In the genomic region with DNA sequence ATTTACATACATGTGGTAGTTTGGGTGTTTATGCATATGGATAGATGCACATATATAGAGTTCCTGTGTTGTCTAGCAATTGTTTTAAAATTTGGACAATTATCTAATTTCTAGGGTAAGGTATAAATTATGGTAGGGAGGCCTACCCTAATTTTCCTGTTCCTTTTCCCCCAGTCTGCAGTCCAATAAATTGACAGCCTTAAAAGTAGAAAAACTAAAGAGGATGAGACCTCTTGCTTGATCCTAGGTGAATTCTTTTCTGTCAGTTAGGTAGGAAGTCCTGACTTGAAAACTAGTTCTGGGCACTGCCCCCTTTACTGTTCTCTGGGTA, we compare ENCODE assay signal across 8 cellular contexts. TPM values are rescaled to one million over a fixed set of nuclear protein-coding genes. Genes with fewer than 3 reads are reported as not detected.
A peak's percentile ranks its signal among the peaks of the same experiment; 100 is the strongest.
DNase-seq lines count a peak whose midpoint lies in the region; ATAC-seq, FAIRE-seq and TF ChIP-seq lines count a peak whose summit lies in the region.

No MANE protein-coding gene starts in this region.

- peak overlapping the region; percentile 85 to 90 for H3K9ac ChIP-seq in kidney (ENCODE audit: low read length in 2 of 2)

- H3K4me3 Mint-ChIP-seq in activated CD4-positive, alpha-beta memory T cell treated with anti-CD3 and anti-CD28 coated beads, Interleukin-2, amount 10 ng/mL, durations not matched to agents 7 days and 5 days, result peak overlapping the region; percentile 86

- peak overlapping the region; percentile 71 to 74 for H3K4me3 ChIP-seq in kidney (ENCODE audit: low read length in 2 of 2)

- POLR2A ChIA-PET in activated CD4-positive, alpha-beta memory T cell treated with anti-CD3 and anti-CD28 coated beads, Interleukin-2, amount 10 ng/mL, durations not matched to agents 7 days and 5 days (lab: Charles Lee), result interaction anchor here (0.6 to 20.9 kb wide), 30 partner anchors 9 to 644 kb away, joined by 3 to 886 read pairs (median 10); partner anchors contain the start of genes APOLD1, BCL2L14, BORCS5 and CREBL2

- H3K27ac ChIP-seq in kidney (ENCODE audit: low read depth in 2 of 2, low read length in 2 of 2) (peak overlapping the region; percentile 94 to 98), substantia nigra (ENCODE audit: low read depth, low read length, poor library complexity, severe bottlenecking) (peak overlapping the region; percentile 99)

- peaks cover 71% of the 10 kb centered on the region for H3K36me3 Mint-ChIP-seq in activated CD4-positive, alpha-beta memory T cell treated with anti-CD3 and anti-CD28 coated beads, Interleukin-2, amount 10 ng/mL, durations not matched to agents 7 days and 5 days (ENCODE audit: low read depth)

- no peaks in the 10 kb centered on the region for H3K9me3 ChIP-seq in kidney (ENCODE audit: control insufficient read depth in 1 of 2, low read length in 2 of 2)

- DNase-seq in NCI-H1105 treated with DMSO at 0.1 percent for 48 hours (lab: John Stamatoyannopoulos, UW) (peak; percentile 58), NCI-H1105 (lab: John Stamatoyannopoulos, UW) (no peak), kidney (no peak), substantia nigra (lab: John Stamatoyannopoulos, UW) (no peak), C1 segment of cervical spinal cord (lab: John Stamatoyannopoulos, UW) (no peak)
- no peak for DNase-seq in activated CD4-positive, alpha-beta memory T cell treated with anti-CD3 and anti-CD28 coated beads, Interleukin-2, amount 10 ng/mL, durations not matched to agents 7 days and 5 days
- DNase-seq in stimulated activated CD4-positive, alpha-beta T cell treated with anti-CD3 and anti-CD28 coated beads, Interleukin-15, amount 100 ng/mL, for 24 hours, result no peak

- no peak for ATAC-seq in GM18502 (IDR thresholded peaks at IDR 0.05; ENCODE audit: poor library complexity, unreplicated experiment)

- TF ChIP-seq CTCF in kidney (IDR thresholded peaks at IDR 0.05; ENCODE audit: borderline replicate concordance, extremely low read depth, insufficient read depth), result no peak

- no peaks in the 10 kb centered on the region for H3K27me3 Mint-ChIP-seq in activated CD4-positive, alpha-beta memory T cell treated with anti-CD3 and anti-CD28 coated beads, Interleukin-2, amount 10 ng/mL, durations not matched to agents 7 days and 5 days

- intact Hi-C loops in kidney (cut with DNase I), result no loop called here

- no peaks in the 10 kb centered on the region for H3K9me3 Mint-ChIP-seq in activated CD4-positive, alpha-beta memory T cell treated with anti-CD3 and anti-CD28 coated beads, Interleukin-2, amount 10 ng/mL, durations not matched to agents 7 days and 5 days

- CTCF ChIA-PET in activated CD4-positive, alpha-beta memory T cell treated with anti-CD3 and anti-CD28 coated beads, Interleukin-2, amount 10 ng/mL, durations not matched to agents 7 days and 5 days (lab: Charles Lee), result interaction anchor here (1.0 to 4.3 kb wide), 9 partner anchors 7 to 242 kb away, joined by 3 to 61 read pairs (median 4); partner anchors contain the start of gene GPR19

- peaks cover 17 to 24% of the 10 kb centered on the region in 2 donors for H3K4me1 ChIP-seq in kidney (ENCODE audit: control insufficient read depth in 1 of 2, insufficient read depth in 1 of 2, low read depth in 1 of 2, low read length in 2 of 2)

- peak overlapping the region; percentile 98 for H3K27ac Mint-ChIP-seq in activated CD4-positive, alpha-beta memory T cell treated with anti-CD3 and anti-CD28 coated beads, Interleukin-2, amount 10 ng/mL, durations not matched to agents 7 days and 5 days

- peaks cover 3 to 13% of the 10 kb centered on the region in 2 donors for H3K36me3 ChIP-seq in kidney (ENCODE audit: control insufficient read depth in 1 of 2, insufficient read depth in 2 of 2, low read length in 2 of 2)

- no peak for FAIRE-seq in kidney (lab: Jason Lieb, UNC)

- H3K4me1 Mint-ChIP-seq in activated CD4-positive, alpha-beta memory T cell treated with anti-CD3 and anti-CD28 coated beads, Interleukin-2, amount 10 ng/mL, durations not matched to agents 7 days and 5 days, result peaks cover 33% of the 10 kb centered on the region

RNA-seq across cellular contexts. Expression of gene CDKN1B, which starts 2.1 kb away (rescaled TPM):
- 100 to 1,000 TPM; 164 to 166 TPM for total RNA-seq in activated CD4-positive, alpha-beta memory T cell treated with anti-CD3 and anti-CD28 coated beads, Interleukin-2, amount 10 ng/mL, durations not matched to agents 7 days and 5 days
- 52.3 TPM for total RNA-seq in kidney
- polyA plus RNA-seq in kidney (ENCODE audit: insufficient read depth, low read depth, low replicate concordance), result 27.9 TPM

RNA-seq across cellular contexts. Expression of gene GPR19, which starts 19.1 kb away (rescaled TPM):
- total RNA-seq in activated CD4-positive, alpha-beta memory T cell treated with anti-CD3 and anti-CD28 coated beads, Interleukin-2, amount 10 ng/mL, durations not matched to agents 7 days and 5 days, result 10 to 100 TPM; 18.6 to 20.1 TPM
- total RNA-seq in kidney, result 0.19 TPM
- not detected for polyA plus RNA-seq in kidney (ENCODE audit: insufficient read depth, low read depth, low replicate concordance)

Comparison
In these comparisons a context has a peak if more than half of its experiments do, and no peak if none do; other contexts are left out.
1. RNA of gene GPR19, which starts 19.1 kb away (total RNA-seq): 18.6 to 20.1 TPM in activated CD4-positive, alpha-beta memory T cell treated with anti-CD3 and anti-CD28 coated beads, Interleukin-2, amount 10 ng/mL, durations not matched to agents 7 days and 5 days; 0.19 TPM in kidney (single experiment); every median in the first group is over 10 times any median in the second.